ENCODE assay signal across 8 cellular contexts in the genomic region with DNA sequence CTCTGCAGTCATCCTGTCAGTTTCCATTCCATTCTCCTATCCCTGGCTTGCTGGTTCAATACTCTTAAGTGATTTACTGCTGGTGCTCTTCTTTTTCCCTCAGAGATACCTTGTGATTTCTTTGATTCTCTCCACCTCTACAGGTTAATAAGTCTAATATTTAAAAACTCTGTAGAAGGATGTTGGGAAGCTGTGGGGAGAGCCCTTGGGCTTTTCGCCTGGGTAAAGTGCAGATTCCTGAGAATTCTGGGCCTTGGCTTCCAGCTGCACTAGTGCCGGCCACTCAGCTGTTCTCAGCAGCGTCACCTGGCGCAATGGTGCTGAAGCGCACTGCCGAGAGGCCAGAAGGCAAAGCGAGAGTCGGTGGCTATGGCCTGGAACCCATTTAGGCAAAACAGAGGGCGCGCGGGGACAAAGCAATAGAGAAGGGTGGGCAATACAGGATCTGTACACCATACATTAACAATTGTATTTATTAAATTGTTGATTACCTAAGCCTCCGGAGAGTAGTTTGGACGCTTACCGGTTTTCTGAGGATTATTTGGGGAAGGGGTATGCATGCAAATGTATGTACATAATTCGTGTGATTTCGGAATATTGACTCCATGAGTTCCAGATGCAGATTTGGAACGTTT.
DNase-seq lines count a peak whose midpoint lies in the region; ATAC-seq, FAIRE-seq and TF ChIP-seq lines count a peak whose summit lies in the region.
"Not testable (repeated sequence)": the region's sequence is repeated elsewhere in the genome, so short reads cannot be mapped to it uniquely, and the experiment has no call there.

No MANE protein-coding gene starts in this region.

- not testable (repeated sequence) for H3K4me3 Mint-ChIP-seq in neural crest cell

- not testable (repeated sequence) for H3K27ac ChIP-seq in A549

- POLR2A ChIA-PET in A549 (lab: Yijun Ruan, JAX) = not testable (repeated sequence)

- ATAC-seq in A549 (peak; percentile 87 to 93), GM18909 (IDR thresholded peaks at IDR 0.05; ENCODE audit: poor library complexity, unreplicated experiment) (peak; percentile 71), HG02610 (IDR thresholded peaks at IDR 0.05; ENCODE audit: unreplicated experiment) (peak; percentile 46)

- H3K9me2 ChIP-seq in Loucy (replicated peaks; ENCODE audit: low read depth, low read length) = not testable (repeated sequence)

- not testable (repeated sequence) for H3K79me2 ChIP-seq in Loucy (ENCODE audit: insufficient read depth, low read length)

- TF ChIP-seq POLR2A in A549 (IDR thresholded peaks at IDR 0.05; ENCODE audit: low read length) = not testable (repeated sequence)

- H3K36me3 Mint-ChIP-seq in neural crest cell (ENCODE audit: low read depth) = not testable (repeated sequence)

- not testable (repeated sequence) for H3K27me3 ChIP-seq in Loucy (ENCODE audit: insufficient read depth, low read length, poor library complexity, severe bottlenecking); kidney epithelial cell (ENCODE audit: control insufficient read depth, insufficient read depth, low read length)

- not testable (repeated sequence) for H3K4me1 ChIP-seq in A549; Loucy (ENCODE audit: insufficient read depth, low read length, poor library complexity, severe bottlenecking)

- H3K27me3 Mint-ChIP-seq in neural crest cell (ENCODE audit: low read depth) = not testable (repeated sequence)

- not testable (repeated sequence) for H3K4me3 ChIP-seq in A549; astrocyte of the spinal cord (ENCODE audit: low read depth, low read length); fibroblast of villous mesenchyme (ENCODE audit: low read depth, low read length); kidney epithelial cell (ENCODE audit: low read depth, low read length)
- H3K4me3 ChIP-seq in Loucy (ENCODE audit: low read length, poor library complexity, severe bottlenecking) = peak overlapping the region; percentile 44

- not testable (repeated sequence) for TF ChIP-seq EP300 in A549 (IDR thresholded peaks at IDR 0.05)

- 0% methylated on average over 4 of the region's 17 CpGs for whole genome bisulfite sequencing in A549 (ENCODE audit: missing lambda C conversion rate)

- CTCF ChIA-PET in A549 (lab: Yijun Ruan, JAX) = not testable (repeated sequence)

- H3F3A ChIP-seq in Loucy (ENCODE audit: low read depth) = not testable (repeated sequence)

- H3K4me1 Mint-ChIP-seq in neural crest cell = not testable (repeated sequence)

- FAIRE-seq in A549 (lab: Jason Lieb, UNC) = not testable (repeated sequence)

- in situ Hi-C loops in astrocyte of the spinal cord (cut with HindIII; ENCODE audit: low sequenced_read_pairs) = not testable (repeated sequence)

- H3K9me3 ChIP-seq in A549; Loucy (ENCODE audit: insufficient read depth, low read depth, low read length): not testable (repeated sequence)

- not testable (repeated sequence) for TF ChIP-seq CTCF in A549 (IDR thresholded peaks at IDR 0.05); Loucy (conservative IDR thresholded peaks at IDR 0.05; ENCODE audit: low read length)
- peak; percentile 7 for TF ChIP-seq CTCF in astrocyte of the spinal cord (IDR thresholded peaks at IDR 0.05; ENCODE audit: low read depth, low read length)
- peak; percentile 21 for TF ChIP-seq CTCF in fibroblast of villous mesenchyme (IDR thresholded peaks at IDR 0.05; ENCODE audit: insufficient read depth, low read depth, low read length)
- peak; percentile 28 for TF ChIP-seq CTCF in kidney epithelial cell (IDR thresholded peaks at IDR 0.05; ENCODE audit: insufficient read depth, low read length, poor library complexity, severe bottlenecking)
- TF ChIP-seq CTCF in neural crest cell (conservative IDR thresholded peaks at IDR 0.05) = peak; percentile 45

- H3K4me2 ChIP-seq in A549; Loucy (ENCODE audit: low read depth, low read length, poor library complexity, severe bottlenecking): not testable (repeated sequence)

- not testable (repeated sequence) for H3K9me3 Mint-ChIP-seq in neural crest cell

- not testable (repeated sequence) for H2AFZ ChIP-seq in Loucy (ENCODE audit: low read length)

- DNase-seq in A549 (ENCODE audit: low read depth in 1 of 2, low spot score in 1 of 2); fibroblast of villous mesenchyme (ENCODE audit: low read depth); kidney epithelial cell (ENCODE audit: low read depth); neural crest cell (ENCODE audit: low read depth, low spot score): not testable (repeated sequence)
- DNase-seq in astrocyte of the spinal cord (ENCODE audit: low read depth, low spot score) = peak; percentile 1

- H3K9ac ChIP-seq in Loucy (ENCODE audit: low read depth, low read length, poor library complexity, severe bottlenecking) = not testable (repeated sequence)

- H3K27ac Mint-ChIP-seq in neural crest cell (ENCODE audit: unreplicated experiment) = not testable (repeated sequence)

- not testable (repeated sequence) for H4K20me1 ChIP-seq in Loucy (ENCODE audit: insufficient read depth, low read length, poor library complexity, severe bottlenecking)

- H3K36me3 ChIP-seq in Loucy (ENCODE audit: insufficient read depth, low read length); kidney epithelial cell (ENCODE audit: control insufficient read depth, insufficient read depth, low read length): not testable (repeated sequence)

- not testable (repeated sequence) for TF ChIP-seq RAD21 in A549 (conservative IDR thresholded peaks at IDR 0.05 in 1 of 2, IDR thresholded peaks at IDR 0.05 in 1 of 2)
